In genomic region chrX:17740137-17741122, GRCh38 we compare ENCODE assay signal across 25 cellular contexts. TPM values are rescaled to one million over a fixed set of nuclear protein-coding genes. Genes with fewer than 3 reads are reported as not detected.
A peak's percentile ranks its signal among the peaks of the same experiment; 100 is the strongest.
DNase-seq lines count a peak whose midpoint lies in the region; ATAC-seq, FAIRE-seq and TF ChIP-seq lines count a peak whose summit lies in the region.
"Had no signal": no experiment of that assay in that cellular context is flagged by ENCODE, and none has a peak within 500 bp of the region (broad histone marks: within the 10 kb centered on the region; RNA-seq: fewer than 3 reads in every experiment).

No MANE protein-coding gene starts in this region.

- TF ChIP-seq POLR2A in HepG2 (IDR thresholded peaks at IDR 0.05; ENCODE audit: insufficient read depth in 1 of 2, low read depth in 2 of 2, low read length in 2 of 2), result no peak
- no peak for TF ChIP-seq POLR2A in right lobe of liver (IDR thresholded peaks at IDR 0.05)

- peak overlapping the region; percentile 73 for H3K4me2 ChIP-seq in HepG2 (ENCODE audit: low read depth, low read length)

- intact Hi-C loops in HepG2 (cut with micrococcal nuclease; ENCODE audit: unreplicated experiment) (no loop called here), right lobe of liver (cut with DNase I) (no loop called here)

- ATAC-seq in HepG2, result no peak
- ATAC-seq in right lobe of liver, result no peak
- ATAC-seq: activated CD4-positive, alpha-beta T cell treated with anti-CD3 and anti-CD28 coated beads for 36 hours; activated CD8-positive, alpha-beta T cell treated with anti-CD3 and anti-CD28 coated beads, Interleukin-2, amount 10 ng/mL, durations not matched to agents 7 days and 5 days; GM12878; left ventricle myocardium superior had no signal

- H3K36me3 ChIP-seq in HepG2 (replicated peaks in 1 of 2; ENCODE audit: control insufficient read depth in 1 of 2, insufficient read depth in 2 of 2, low read length in 2 of 2), result no peaks in the 10 kb centered on the region
- H3K36me3 ChIP-seq in right lobe of liver, result no peaks in the 10 kb centered on the region
- no peaks in the 10 kb centered on the region for H3K36me3 ChIP-seq in duodenal mucosa (ENCODE audit: control insufficient read depth in 1 of 2, insufficient read depth in 2 of 2, low read length in 2 of 2)
- H3K36me3 ChIP-seq: breast epithelium, ovary, stomach, tibial nerve had no signal

- TF ChIP-seq CTCF in HepG2 (CRISPR knock-in tag; IDR thresholded peaks at IDR 0.05) (no peak), right lobe of liver (IDR thresholded peaks at IDR 0.05) (no peak)

- H3K9ac ChIP-seq in HepG2 (ENCODE audit: insufficient read depth, low read depth, low read length), result peak overlapping the region; percentile 49
- no peak overlapping the region for H3K9ac ChIP-seq in duodenal mucosa (ENCODE audit: low read depth in 1 of 2, low read length in 2 of 2)

- TF ChIP-seq EP300 in HepG2 (IDR thresholded peaks at IDR 0.05; ENCODE audit: low read depth in 2 of 2, low read length in 2 of 2) (no peak), HepG2 (CRISPR knock-in tag; IDR thresholded peaks at IDR 0.05; ENCODE audit: borderline replicate concordance) (no peak)

- DNase-seq in HepG2 (ENCODE audit: low spot score) (no peak), right lobe of liver (no peak), NCI-H69 (lab: John Stamatoyannopoulos, UW) (peak; percentile 23), NOMO-1 treated with dmso at 0.1 percent for 144 hours (lab: John Stamatoyannopoulos, UW; ENCODE audit: unreplicated experiment) (no peak), AML-193 (lab: John Stamatoyannopoulos, UW) (no peak), SKM-1 treated with dmso at 0.1 percent for 144 hours (lab: John Stamatoyannopoulos, UW; ENCODE audit: unreplicated experiment) (no peak)
- DNase-seq: activated CD4-positive, alpha-beta T cell treated with anti-CD3 and anti-CD28 coated beads for 36 hours; activated CD8-positive, alpha-beta T cell treated with anti-CD3 and anti-CD28 coated beads, Interleukin-2, amount 10 ng/mL, durations not matched to agents 7 days and 5 days; activated T-cell treated with anti-CD3 and anti-CD28 coated beads for 4 hours; C1 segment of cervical spinal cord; effector memory CD4-positive, alpha-beta T cell; EL; erythroblast; Karpas-422; left ventricle myocardium superior; NCI-H1436; ovary; stomach; T-helper 2 cell had no signal

- peak; percentile 63 for FAIRE-seq in HepG2 (lab: Jason Lieb, UNC)
- FAIRE-seq: colon, GM12878, keratinocyte had no signal

- H4K20me1 ChIP-seq in HepG2 (ENCODE audit: insufficient read depth, low read length), result peaks cover 5% of the 10 kb centered on the region; the same call in 1 of the 2 replicates

- H3K9me3 ChIP-seq in HepG2 (ENCODE audit: low read length) (no peaks in the 10 kb centered on the region), right lobe of liver (no peaks in the 10 kb centered on the region), duodenal mucosa (ENCODE audit: control insufficient read depth in 1 of 2, low read length in 2 of 2) (no peaks in the 10 kb centered on the region)
- H3K9me3 ChIP-seq: breast epithelium, ovary, tibial nerve had no signal

- peaks cover 81% of the 10 kb centered on the region for H3K79me2 ChIP-seq in HepG2 (ENCODE audit: insufficient read depth, low read length)

- peaks cover 39% of the 10 kb centered on the region for H3K4me1 ChIP-seq in HepG2 (ENCODE audit: insufficient read depth, low read length)
- H3K4me1 ChIP-seq in right lobe of liver, result peaks cover 0 to 17% (median 0%) of the 10 kb centered on the region in 4 donors
- H3K4me1 ChIP-seq in duodenal mucosa (ENCODE audit: control insufficient read depth in 1 of 2, insufficient read depth in 2 of 2, low read length in 2 of 2), result peaks cover 0 to 5% of the 10 kb centered on the region in 2 donors
- H3K4me1 ChIP-seq: breast epithelium had no signal

- POLR2A ChIA-PET in HepG2 (lab: Yijun Ruan, JAX), result interaction anchor here (2.2 kb wide), 1 partner anchor 34 kb away, joined by 10 read pairs; no protein-coding TSS in a partner anchor

- no TSS peak for BruUV-seq in HepG2 (replicated peaks; lab: Mats Ljungman, UMichigan)

- H2AFZ ChIP-seq in HepG2 (ENCODE audit: low read length), result no peak overlapping the region

- H3K27ac ChIP-seq in HepG2 (ENCODE audit: extremely low read length, insufficient read depth, low read length) (peak overlapping the region; percentile 61), right lobe of liver (peak overlapping the region in 1 of 3 donors; percentile 19), duodenal mucosa (ENCODE audit: low read depth, low read length) (no peak overlapping the region)
- H3K27ac ChIP-seq: breast epithelium, ovary, stomach, tibial nerve had no signal

- H3K4me3 ChIP-seq in HepG2 (replicated peaks in 1 of 3; ENCODE audit: insufficient read depth in 1 of 3, low read depth in 2 of 3, low read length in 3 of 3), result peak overlapping the region; percentile 48 to 81 (median 53); a peak in 5 of 6 replicates
- no peak overlapping the region for H3K4me3 ChIP-seq in right lobe of liver
- H3K4me3 ChIP-seq in duodenal mucosa (ENCODE audit: low read depth in 1 of 2, low read length in 2 of 2), result peak overlapping the region; percentile 21 to 28
- H3K4me3 ChIP-seq: breast epithelium, GM12878, ovary, stomach, tibial nerve had no signal

- in situ Hi-C loops in HepG2 (cut with HindIII; ENCODE audit: extremely low pct_ligation_motif_present, low pct_unique_long_range_greater_than_20kb), result no loop called here

- WGBS in HepG2 (ENCODE audit: low lambda C conversion rate), result 7% methylated on average over 10 of the region's 11 CpGs
- WGBS in right lobe of liver (ENCODE audit: insufficient coverage, low coverage, low lambda C conversion rate, missing lambda C conversion rate), result 45% methylated on average over 11 of the region's 11 CpGs

- H3K27me3 ChIP-seq in HepG2 (ENCODE audit: control insufficient read depth in 1 of 2, insufficient read depth in 2 of 2, low read length in 2 of 2) (no peaks in the 10 kb centered on the region), right lobe of liver (no peaks in the 10 kb centered on the region), duodenal mucosa (ENCODE audit: control insufficient read depth in 1 of 2, insufficient read depth in 2 of 2, low read length in 2 of 2) (no peaks in the 10 kb centered on the region)
- H3K27me3 ChIP-seq: ovary, tibial nerve had no signal

- CTCF ChIA-PET in HepG2 (lab: Yijun Ruan, JAX; ENCODE audit: low intra/inter-chr PET ratio, low total read pairs), result no interaction called here

- no peak for TF ChIP-seq RAD21 in HepG2 (CRISPR knock-in tag; IDR thresholded peaks at IDR 0.05)

TF ChIP-seq in HepG2, 621 proteins besides CTCF, POLR2A, EP300 and RAD21 (continues in another document):
- peak; percentile 98 for TF ChIP-seq ZNF691 (CRISPR knock-in tag; IDR thresholded peaks at IDR 0.05; ENCODE audit: borderline replicate concordance, low read depth)
- TF ChIP-seq, protein P1, sequence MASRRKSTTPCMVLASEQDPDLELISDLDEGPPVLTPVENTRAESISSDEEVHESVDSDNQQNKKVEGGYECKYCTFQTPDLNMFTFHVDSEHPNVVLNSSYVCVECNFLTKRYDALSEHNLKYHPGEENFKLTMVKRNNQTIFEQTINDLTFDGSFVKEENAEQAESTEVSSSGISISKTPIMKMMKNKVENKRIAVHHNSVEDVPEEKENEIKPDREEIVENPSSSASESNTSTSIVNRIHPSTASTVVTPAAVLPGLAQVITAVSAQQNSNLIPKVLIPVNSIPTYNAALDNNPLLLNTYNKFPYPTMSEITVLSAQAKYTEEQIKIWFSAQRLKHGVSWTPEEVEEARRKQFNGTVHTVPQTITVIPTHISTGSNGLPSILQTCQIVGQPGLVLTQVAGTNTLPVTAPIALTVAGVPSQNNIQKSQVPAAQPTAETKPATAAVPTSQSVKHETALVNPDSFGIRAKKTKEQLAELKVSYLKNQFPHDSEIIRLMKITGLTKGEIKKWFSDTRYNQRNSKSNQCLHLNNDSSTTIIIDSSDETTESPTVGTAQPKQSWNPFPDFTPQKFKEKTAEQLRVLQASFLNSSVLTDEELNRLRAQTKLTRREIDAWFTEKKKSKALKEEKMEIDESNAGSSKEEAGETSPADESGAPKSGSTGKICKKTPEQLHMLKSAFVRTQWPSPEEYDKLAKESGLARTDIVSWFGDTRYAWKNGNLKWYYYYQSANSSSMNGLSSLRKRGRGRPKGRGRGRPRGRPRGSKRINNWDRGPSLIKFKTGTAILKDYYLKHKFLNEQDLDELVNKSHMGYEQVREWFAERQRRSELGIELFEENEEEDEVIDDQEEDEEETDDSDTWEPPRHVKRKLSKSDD (CRISPR knock-in tag; IDR thresholded peaks at IDR 0.05; ENCODE audit: low read depth), result no peak
- TF ChIP-seq HDAC1 (CRISPR knock-in tag; IDR thresholded peaks at IDR 0.05), result no peak

RNA-seq across cellular contexts. Expression of gene SCML1, which starts 3.1 kb away (rescaled TPM):
- total RNA-seq in HepG2 (2016; rRNA removed; fragmentation: Illumina TruSeq; extraction: Trizol) (24.2 and 29.0 TPM in 2 replicates), right lobe of liver (10 to 100 TPM in 5 of 6 experiments, 1 to 10 TPM in 1; 7.0 to 15.2 (median 13.8) TPM)
- 3.4 and 3.6 TPM in 2 replicates for total RNA-seq in HepG2 (2016; cell fraction: cytosol; rRNA removed; fragmentation: Illumina TruSeq; extraction: Trizol; ENCODE audit: low read depth)
- total RNA-seq in HepG2 (2016; cell fraction: insoluble cytoplasmic fraction; rRNA removed; fragmentation: Illumina TruSeq; extraction: Trizol), result 25.6 and 30.1 TPM in 2 replicates
- 15.1 and 16.1 TPM in 2 replicates for total RNA-seq in HepG2 (2016; cell fraction: membrane; rRNA removed; fragmentation: Illumina TruSeq; extraction: Trizol)
- total RNA-seq in HepG2 (2016; cell fraction: nucleus; rRNA removed; fragmentation: Illumina TruSeq; extraction: Trizol), result 46.3 and 51.2 TPM in 2 replicates
- 98.2 and 129 TPM in 2 replicates for polyA plus RNA-seq in HepG2 (2011; rRNA removed)
- polyA plus RNA-seq in HepG2 (2011; cell fraction: cytosol; rRNA removed), result 52.1 and 54.9 TPM in 2 replicates
- 132 and 134 TPM in 2 replicates for polyA plus RNA-seq in HepG2 (2011; cell fraction: nucleus; rRNA removed)
- polyA plus RNA-seq in HepG2 (2012), result 50.7 and 55.4 TPM in 2 replicates
- polyA plus RNA-seq in HepG2 (2016; cell fraction: cytosol; fragmentation: Illumina TruSeq; extraction: Trizol; ENCODE audit: low read depth), result 2.7 and 4.0 TPM in 2 replicates
- polyA plus RNA-seq in HepG2 (2016; cell fraction: insoluble cytoplasmic fraction; fragmentation: Illumina TruSeq; extraction: Trizol; ENCODE audit: low read depth), result 41.9 and 45.6 TPM in 2 replicates
- 14.3 and 15.0 TPM in 2 replicates for polyA plus RNA-seq in HepG2 (2016; cell fraction: membrane; fragmentation: Illumina TruSeq; extraction: Trizol; ENCODE audit: low read depth)
- polyA plus RNA-seq in HepG2 (2016; cell fraction: nucleus; fragmentation: Illumina TruSeq; extraction: Trizol; ENCODE audit: insufficient read depth, low read depth), result 122 and 131 TPM in 2 replicates
- 29.6 and 74.2 TPM in 2 replicates for polyA minus RNA-seq in HepG2 (2011; rRNA and poly(A)+ RNA removed; ENCODE audit: low replicate concordance)
- polyA minus RNA-seq in HepG2 (2011; cell fraction: cytosol; rRNA and poly(A)+ RNA removed), result 26.4 and 26.5 TPM in 2 replicates
- 77.5 and 82.1 TPM in 2 replicates for polyA minus RNA-seq in HepG2 (2011; cell fraction: nucleus; rRNA and poly(A)+ RNA removed)

Comparison
In these comparisons a context has a peak if more than half of its experiments do, and no peak if none do; other contexts are left out.
1. H3K4me3 ChIP-seq: peak in HepG2 (3 of 3) and duodenal mucosa (2 of 2); none in right lobe of liver (0 of 3).